In genomic region chr19:6252066-6252465, GRCh38 we compare ENCODE assay signal across 29 cellular contexts.
"Had no signal": no experiment of that assay in that cellular context is flagged by ENCODE, and none has a peak within 500 bp of the region (broad histone marks: within the 10 kb centered on the region; RNA-seq: fewer than 3 reads in every experiment).

No MANE protein-coding gene starts in this region.

- DNase-seq: activated CD4-positive, alpha-beta T cell treated with anti-CD3 and anti-CD28 coated beads, Interleukin-2, amount 50 U/mL, for 1 hour; activated CD4-positive, CD25-positive, alpha-beta regulatory T cell treated with anti-CD3 and anti-CD28 coated beads, Interleukin-2, amount 50 U/mL, for 72 hours; activated CD8-positive, alpha-beta T cell treated with anti-CD3 and anti-CD28 coated beads for 36 hours; activated naive CD4-positive, alpha-beta T cell; activated naive CD8-positive, alpha-beta T cell treated with anti-CD3 and anti-CD28 coated beads for 36 hours; activated T-cell treated with anti-CD3 and anti-CD28 coated beads, Interleukin-2, amount 50 U/mL, for 4 hours; adrenal gland; body of pancreas; dermis blood vessel endothelial cell; effector CD4-positive, alpha-beta T cell; gastrocnemius medialis; islet precursor cell; left ventricle myocardium superior; naive B cell; nephron progenitor cell; sigmoid colon; small intestine; stimulated activated CD4-positive, alpha-beta T cell treated with anti-CD3 and anti-CD28 coated beads, Interleukin-1b, Interleukin-23, amount 100 ng/mL, for 48 hours; stimulated activated CD4-positive, alpha-beta T cell treated with anti-CD3 and anti-CD28 coated beads, Interleukin-4, amount 100 ng/mL, for 4 hours; stimulated activated CD8-positive, alpha-beta memory T cell treated with anti-CD3 and anti-CD28 coated beads, Interleukin-4, amount 100 ng/mL, for 48 hours; stimulated activated naive B cell treated with anti-CD40 and anti-IgM and Interleukin-4, amounts not matched to agents 10 μg/mL and 1 μg/mL and 100 μg/mL, for 72 hours; stomach; T-helper 2 cell; thyroid gland; upper lobe of left lung had no signal

- H3K27ac ChIP-seq: adrenal gland, body of pancreas, gastrocnemius medialis, hepatocyte, thyroid gland had no signal

- H3K27ac Mint-ChIP-seq: activated CD8-positive, alpha-beta T cell treated with anti-CD3 and anti-CD28 coated beads for 36 hours; activated naive CD8-positive, alpha-beta T cell treated with anti-CD3 and anti-CD28 coated beads for 36 hours; mesothelial cell of epicardium; nephron progenitor cell; stimulated activated naive B cell treated with anti-CD40 and anti-IgM and Interleukin-4, amounts not matched to agents 10 μg/mL and 1 μg/mL and 100 μg/mL, for 72 hours had no signal

- H3K9me3 Mint-ChIP-seq: activated CD8-positive, alpha-beta T cell treated with anti-CD3 and anti-CD28 coated beads for 36 hours; activated naive CD8-positive, alpha-beta T cell treated with anti-CD3 and anti-CD28 coated beads for 36 hours; activated T-cell treated with anti-CD3 and anti-CD28 coated beads, Interleukin-2, amount 50 U/mL, for 4 hours; activated T-helper 2 cell treated with anti-CD3 and anti-CD28 coated beads, Interferon-gamma antibody, Interleukin-2, Interleukin-4, amounts not matched to agents 10 μg/mL and 5 μg/mL and 100 μg/mL, durations not matched to agents 14 hours and 24 hours and 36 hours; naive B cell; stimulated activated naive B cell treated with anti-CD40 and anti-IgM and Interleukin-4, amounts not matched to agents 10 μg/mL and 1 μg/mL and 100 μg/mL, for 72 hours had no signal

- H3K27me3 ChIP-seq: adrenal gland, body of pancreas, gastrocnemius medialis, hepatocyte, neutrophil, sigmoid colon, stomach, thyroid gland, upper lobe of left lung had no signal

- H3K36me3 ChIP-seq: adrenal gland, gastrocnemius medialis, neutrophil, sigmoid colon, thyroid gland, upper lobe of left lung had no signal

- H3K9me3 ChIP-seq: adrenal gland, body of pancreas, gastrocnemius medialis, neutrophil, sigmoid colon, stomach, thyroid gland, upper lobe of left lung had no signal

- ATAC-seq: activated CD8-positive, alpha-beta T cell treated with anti-CD3 and anti-CD28 coated beads for 36 hours; activated T-cell treated with anti-CD3 and anti-CD28 coated beads, Interleukin-2, amount 50 U/mL, for 4 hours; body of pancreas; gastrocnemius medialis; left ventricle myocardium superior; stimulated activated naive B cell treated with anti-CD40 and anti-IgM and Interleukin-4, amounts not matched to agents 10 μg/mL and 1 μg/mL and 100 μg/mL, for 72 hours had no signal

- H3K27me3 Mint-ChIP-seq: activated CD8-positive, alpha-beta T cell treated with anti-CD3 and anti-CD28 coated beads for 36 hours; activated naive CD8-positive, alpha-beta T cell treated with anti-CD3 and anti-CD28 coated beads for 36 hours; naive B cell; stimulated activated naive B cell treated with anti-CD40 and anti-IgM and Interleukin-4, amounts not matched to agents 10 μg/mL and 1 μg/mL and 100 μg/mL, for 72 hours had no signal

- H3K4me3 Mint-ChIP-seq: activated CD8-positive, alpha-beta T cell treated with anti-CD3 and anti-CD28 coated beads for 36 hours; activated naive CD8-positive, alpha-beta T cell treated with anti-CD3 and anti-CD28 coated beads for 36 hours; activated T-cell treated with anti-CD3 and anti-CD28 coated beads, Interleukin-2, amount 50 U/mL, for 4 hours; mesothelial cell of epicardium; nephron progenitor cell; stimulated activated naive B cell treated with anti-CD40 and anti-IgM and Interleukin-4, amounts not matched to agents 10 μg/mL and 1 μg/mL and 100 μg/mL, for 72 hours had no signal

- H3K4me1 ChIP-seq: body of pancreas had no signal

- H3K4me3 ChIP-seq: adrenal gland, body of pancreas, gastrocnemius medialis, hepatocyte, sigmoid colon, stomach, thyroid gland, upper lobe of left lung had no signal
